ENCODE assay signal across 11 cellular contexts in genomic region chr2:27992787-27993747, GRCh38.
A peak's percentile ranks its signal among the peaks of the same experiment; 100 is the strongest.
DNase-seq lines count a peak whose midpoint lies in the region; ATAC-seq and TF ChIP-seq lines count a peak whose summit lies in the region.
"Had no signal": no experiment of that assay in that cellular context is flagged by ENCODE, and none has a peak within 500 bp of the region (broad histone marks: within the 10 kb centered on the region; RNA-seq: fewer than 3 reads in every experiment).

No MANE protein-coding gene starts in this region.

- peaks cover 4% of the 10 kb centered on the region; the same call in 1 of the 2 replicates for H3K4me1 Mint-ChIP-seq in WTC11

- TF ChIP-seq CTCF in WTC11 (IDR thresholded peaks at IDR 0.05) (no peak), kidney epithelial cell (IDR thresholded peaks at IDR 0.05; ENCODE audit: insufficient read depth, low read length, poor library complexity, severe bottlenecking) (no peak)

- no peaks in the 10 kb centered on the region for H3K27me3 ChIP-seq in kidney epithelial cell (ENCODE audit: control insufficient read depth, insufficient read depth, low read length)

- no peaks in the 10 kb centered on the region for H3K36me3 ChIP-seq in kidney epithelial cell (ENCODE audit: control insufficient read depth, insufficient read depth, low read length)

- H3K4me3 Mint-ChIP-seq in WTC11 = no peak overlapping the region

- POLR2A ChIA-PET in WTC11 (lab: Charles Lee) = no interaction called here

- DNase-seq in AML-193 (lab: John Stamatoyannopoulos, UW) (peak; percentile 91 to 93), HuH-7 (ENCODE audit: low spot score) (peak; percentile 4), WTC11 (ENCODE audit: low spot score) (no peak), kidney epithelial cell (ENCODE audit: low read depth) (peak; percentile 44), NCI-H748 treated with DMSO at 0.1 percent for 48 hours (lab: John Stamatoyannopoulos, UW) (no peak)
- no peak for DNase-seq in activated naive CD4-positive, alpha-beta T cell treated with Interleukin-2 at 50 U/mL for 16 hours
- no peak for DNase-seq in activated naive CD4-positive, alpha-beta T cell (lab: John Stamatoyannopoulos, UW)
- DNase-seq: DMS 273 treated with DMSO at 0.1 percent for 48 hours, kidney, NCI-H2107 had no signal

- H3K4me3 ChIP-seq in kidney epithelial cell (ENCODE audit: low read depth, low read length) = no peak overlapping the region

- H3K27ac Mint-ChIP-seq in WTC11 = no peak overlapping the region

- CTCF ChIA-PET in WTC11 (lab: Charles Lee) = no interaction called here

- ATAC-seq in WTC11 (peak; percentile 38; the same call in 1 of the 2 replicates), HG03469 (IDR thresholded peaks at IDR 0.05; ENCODE audit: unreplicated experiment) (no peak)

- H3K36me3 Mint-ChIP-seq in WTC11 = peaks cover 2% of the 10 kb centered on the region; the same call in 1 of the 2 replicates

- H3K27me3 Mint-ChIP-seq in WTC11 (ENCODE audit: low read depth) = no peaks in the 10 kb centered on the region

- H3K9me3 Mint-ChIP-seq in WTC11 = 0 out of 2 replicates have a peak, but pooled peaks cover 3% of the 10 kb centered on the region

TF ChIP-seq in WTC11, 78 proteins besides CTCF, POLR2A, EP300 and RAD21:
- TF ChIP-seq NFATC4 (CRISPR knock-in tag; IDR thresholded peaks at IDR 0.05) = no peak
- no peak for TF ChIP-seq TEAD1 (CRISPR knock-in tag; IDR thresholded peaks at IDR 0.05)

Comparison
In these comparisons a context has a peak if more than half of its experiments do, and no peak if none do; other contexts are left out.
1. DNase-seq: peak in AML-193 (2 of 2), HuH-7 (single experiment) and kidney epithelial cell (single experiment); none in WTC11 (single experiment), activated naive CD4-positive, alpha-beta T cell treated with Interleukin-2 at 50 U/mL for 16 hours (single experiment), activated naive CD4-positive, alpha-beta T cell (0 of 4) and NCI-H748 treated with DMSO at 0.1 percent for 48 hours (single experiment).